9 cellular contexts compared by ENCODE assay signal in genomic region chr1:76868916-76869315, GRCh38. TPM values are rescaled to one million over a fixed set of nuclear protein-coding genes. Genes with fewer than 3 reads are reported as not detected.
A peak's percentile ranks its signal among the peaks of the same experiment; 100 is the strongest.
DNase-seq lines count a peak whose midpoint lies in the region; ATAC-seq, FAIRE-seq and TF ChIP-seq lines count a peak whose summit lies in the region.
"Had no signal": no experiment of that assay in that cellular context is flagged by ENCODE, and none has a peak within 500 bp of the region (broad histone marks: within the 10 kb centered on the region; RNA-seq: fewer than 3 reads in every experiment).

No MANE protein-coding gene starts in this region.

- H3K9me3 ChIP-seq in iPS DF 6.9 (ENCODE audit: control insufficient read depth, insufficient read depth, low read length): no peaks in the 10 kb centered on the region
- H3K9me3 ChIP-seq in sigmoid colon: no peaks in the 10 kb centered on the region
- H3K9me3 ChIP-seq in HepG2 (ENCODE audit: low read length): no peaks in the 10 kb centered on the region

- H3K4me3 ChIP-seq in iPS DF 6.9 (ENCODE audit: low read length) (peak overlapping the region; percentile 80; the same call in 1 of the 2 replicates), sigmoid colon (peak overlapping the region; percentile 37 to 63 (median 52)), HepG2 (replicated peaks in 1 of 3; ENCODE audit: insufficient read depth in 1 of 3, low read depth in 2 of 3, low read length in 3 of 3) (no peak overlapping the region)

- no peak overlapping the region for H3K4me2 ChIP-seq in HepG2 (ENCODE audit: low read depth, low read length)

- H3K27ac Mint-ChIP-seq in HFFc6: no peak overlapping the region
- no peak overlapping the region for H3K27ac Mint-ChIP-seq in activated naive CD8-positive, alpha-beta T cell treated with anti-CD3 and anti-CD28 coated beads for 36 hours
- no peak overlapping the region for H3K27ac Mint-ChIP-seq in activated T-helper 2 cell treated with anti-CD3 and anti-CD28 coated beads, Interferon-gamma antibody, Interleukin-2, Interleukin-4, amounts not matched to agents 10 μg/mL and 5 μg/mL and 100 μg/mL, durations not matched to agents 14 hours and 24 hours and 36 hours

- no peak overlapping the region for H2AFZ ChIP-seq in HepG2 (ENCODE audit: low read length)

- TF ChIP-seq EP300 in sigmoid colon (IDR thresholded peaks at IDR 0.05) (no peak), HepG2 (IDR thresholded peaks at IDR 0.05; ENCODE audit: low read depth in 2 of 2, low read length in 2 of 2) (no peak), HepG2 (CRISPR knock-in tag; IDR thresholded peaks at IDR 0.05; ENCODE audit: borderline replicate concordance) (no peak)

- H3K9me3 Mint-ChIP-seq in HFFc6: no peaks in the 10 kb centered on the region
- no peaks in the 10 kb centered on the region for H3K9me3 Mint-ChIP-seq in activated naive CD8-positive, alpha-beta T cell treated with anti-CD3 and anti-CD28 coated beads for 36 hours
- no peaks in the 10 kb centered on the region for H3K9me3 Mint-ChIP-seq in activated T-helper 2 cell treated with anti-CD3 and anti-CD28 coated beads, Interferon-gamma antibody, Interleukin-2, Interleukin-4, amounts not matched to agents 10 μg/mL and 5 μg/mL and 100 μg/mL, durations not matched to agents 14 hours and 24 hours and 36 hours

- H3K27ac ChIP-seq in iPS DF 6.9 (ENCODE audit: low read length) (no peak overlapping the region), sigmoid colon (peak overlapping the region in 3 of 4 donors; percentile 36 to 75 (median 73)), HepG2 (ENCODE audit: extremely low read length, insufficient read depth, low read length) (no peak overlapping the region)

- H3K36me3 ChIP-seq in iPS DF 6.9 (ENCODE audit: control insufficient read depth, insufficient read depth, low read length): no peaks in the 10 kb centered on the region
- H3K36me3 ChIP-seq in sigmoid colon: no peaks in the 10 kb centered on the region
- no peaks in the 10 kb centered on the region for H3K36me3 ChIP-seq in HepG2 (replicated peaks in 1 of 2; ENCODE audit: control insufficient read depth in 1 of 2, insufficient read depth in 2 of 2, low read length in 2 of 2)

- H3K4me1 Mint-ChIP-seq in HFFc6 (ENCODE audit: low read depth): peaks cover 11% of the 10 kb centered on the region; the same call in 1 of the 2 replicates
- H3K4me1 Mint-ChIP-seq in activated naive CD8-positive, alpha-beta T cell treated with anti-CD3 and anti-CD28 coated beads for 36 hours: peaks cover 6% of the 10 kb centered on the region
- H3K4me1 Mint-ChIP-seq in activated T-helper 2 cell treated with anti-CD3 and anti-CD28 coated beads, Interferon-gamma antibody, Interleukin-2, Interleukin-4, amounts not matched to agents 10 μg/mL and 5 μg/mL and 100 μg/mL, durations not matched to agents 14 hours and 24 hours and 36 hours (ENCODE audit: low read depth): no peaks in the 10 kb centered on the region

- H3K9ac ChIP-seq in HepG2 (ENCODE audit: insufficient read depth, low read depth, low read length): no peak overlapping the region

- no peak for DNase-seq in HFFc6
- no peak for DNase-seq in activated naive CD8-positive, alpha-beta T cell treated with anti-CD3 and anti-CD28 coated beads for 36 hours
- no peak for DNase-seq in iPS DF 6.9 (ENCODE audit: low read depth, low spot score)
- no peak for DNase-seq in sigmoid colon
- no peak for DNase-seq in HepG2 (ENCODE audit: low spot score)
- DNase-seq in activated T-helper 2 cell treated with anti-CD3 and anti-CD28 coated beads, Interferon-gamma antibody, Interleukin-2, Interleukin-4, amounts not matched to agents 10 μg/mL and 5 μg/mL and 100 μg/mL, durations not matched to agents 14 hours and 24 hours and 36 hours (ENCODE audit: low spot score): no peak
- DNase-seq in SIG-M5 (lab: John Stamatoyannopoulos, UW): no peak
- DNase-seq: activated CD4-positive, alpha-beta T cell treated with anti-CD3 and anti-CD28 coated beads, Interleukin-2, amount 50 U/mL, for 1 hour had no signal

- H3K4me1 ChIP-seq in iPS DF 6.9 (ENCODE audit: control insufficient read depth, insufficient read depth, low read length) (no peaks in the 10 kb centered on the region), sigmoid colon (peaks cover 0 to 30% (median 20%) of the 10 kb centered on the region in 4 donors), HepG2 (ENCODE audit: insufficient read depth, low read length) (no peaks in the 10 kb centered on the region)

- no peak for FAIRE-seq in HepG2 (lab: Jason Lieb, UNC)

- no peaks in the 10 kb centered on the region for H3K79me2 ChIP-seq in HepG2 (ENCODE audit: insufficient read depth, low read length)

- in situ Hi-C loops in HepG2 (cut with HindIII; ENCODE audit: extremely low pct_ligation_motif_present, low pct_unique_long_range_greater_than_20kb): no loop called here

- no peak for TF ChIP-seq RAD21 in HepG2 (CRISPR knock-in tag; IDR thresholded peaks at IDR 0.05)

- intact Hi-C loops in sigmoid colon (cut with DNase I): no loop called here
- intact Hi-C loops in HepG2 (cut with micrococcal nuclease; ENCODE audit: unreplicated experiment): no loop called here
- intact Hi-C loops in activated T-helper 2 cell treated with anti-CD3 and anti-CD28 coated beads, Interferon-gamma antibody, Interleukin-2, Interleukin-4, amounts not matched to agents 10 μg/mL and 5 μg/mL and 100 μg/mL, durations not matched to agents 14 hours and 24 hours and 36 hours (cut with micrococcal nuclease): loop anchor here (10.0 kb wide), 2 partner anchors 714 to 1734 kb away; partner anchors contain the start of gene LHX8

- WGBS in iPS DF 6.9 (ENCODE audit: insufficient coverage, insufficient read length): no CpG with 5 or more reads among the region's 19 CpGs
- WGBS in sigmoid colon, 2 donors: 6 to 21% methylated on average over 19 of the region's 19 CpGs
- WGBS in HepG2 (ENCODE audit: low lambda C conversion rate): 25% methylated on average over 2 of the region's 19 CpGs

- H4K20me1 ChIP-seq in HepG2 (ENCODE audit: insufficient read depth, low read length): no peaks in the 10 kb centered on the region

- 0 out of 2 replicates have a peak, but pooled peaks cover 5% of the 10 kb centered on the region for H3K36me3 Mint-ChIP-seq in HFFc6 (ENCODE audit: low read depth)
- no peaks in the 10 kb centered on the region for H3K36me3 Mint-ChIP-seq in activated naive CD8-positive, alpha-beta T cell treated with anti-CD3 and anti-CD28 coated beads for 36 hours
- H3K36me3 Mint-ChIP-seq in activated T-helper 2 cell treated with anti-CD3 and anti-CD28 coated beads, Interferon-gamma antibody, Interleukin-2, Interleukin-4, amounts not matched to agents 10 μg/mL and 5 μg/mL and 100 μg/mL, durations not matched to agents 14 hours and 24 hours and 36 hours (ENCODE audit: low read depth): no peaks in the 10 kb centered on the region

- CTCF ChIA-PET in HepG2 (lab: Yijun Ruan, JAX; ENCODE audit: low intra/inter-chr PET ratio, low total read pairs): no interaction called here

- H3K4me3 Mint-ChIP-seq in HFFc6: peak overlapping the region; percentile 84; the same call in 1 of the 2 replicates
- H3K4me3 Mint-ChIP-seq in activated naive CD8-positive, alpha-beta T cell treated with anti-CD3 and anti-CD28 coated beads for 36 hours: peak overlapping the region; percentile 35
- H3K4me3 Mint-ChIP-seq in activated T-helper 2 cell treated with anti-CD3 and anti-CD28 coated beads, Interferon-gamma antibody, Interleukin-2, Interleukin-4, amounts not matched to agents 10 μg/mL and 5 μg/mL and 100 μg/mL, durations not matched to agents 14 hours and 24 hours and 36 hours (ENCODE audit: low read depth): no peak overlapping the region

- no peaks in the 10 kb centered on the region; the same call in 1 of the 2 replicates for H3K27me3 ChIP-seq in iPS DF 6.9 (ENCODE audit: control insufficient read depth, insufficient read depth, low read length)
- peaks cover 12 to 42% (median 32%) of the 10 kb centered on the region in 3 donors for H3K27me3 ChIP-seq in sigmoid colon
- 0 out of 5 replicates have a peak, but pooled peaks cover 0 to 10% of the 10 kb centered on the region in 2 experiments for H3K27me3 ChIP-seq in HepG2 (ENCODE audit: control insufficient read depth in 1 of 2, insufficient read depth in 2 of 2, low read length in 2 of 2)

- POLR2A ChIA-PET in HepG2 (lab: Yijun Ruan, JAX): no interaction called here

- TF ChIP-seq CTCF in HFFc6 (IDR thresholded peaks at IDR 0.05): no peak
- TF ChIP-seq CTCF in sigmoid colon (IDR thresholded peaks at IDR 0.05): no peak
- no peak for TF ChIP-seq CTCF in HepG2 (CRISPR knock-in tag; IDR thresholded peaks at IDR 0.05)

- H3K27me3 Mint-ChIP-seq in HFFc6 (ENCODE audit: insufficient read depth): peaks cover 19% of the 10 kb centered on the region
- peaks cover 62% of the 10 kb centered on the region for H3K27me3 Mint-ChIP-seq in activated naive CD8-positive, alpha-beta T cell treated with anti-CD3 and anti-CD28 coated beads for 36 hours
- peaks cover 67% of the 10 kb centered on the region for H3K27me3 Mint-ChIP-seq in activated T-helper 2 cell treated with anti-CD3 and anti-CD28 coated beads, Interferon-gamma antibody, Interleukin-2, Interleukin-4, amounts not matched to agents 10 μg/mL and 5 μg/mL and 100 μg/mL, durations not matched to agents 14 hours and 24 hours and 36 hours (ENCODE audit: low read depth)

- TF ChIP-seq POLR2A in sigmoid colon (IDR thresholded peaks at IDR 0.05) (no peak), HepG2 (IDR thresholded peaks at IDR 0.05; ENCODE audit: insufficient read depth in 1 of 2, low read depth in 2 of 2, low read length in 2 of 2) (no peak)

- ATAC-seq in GM21717 (IDR thresholded peaks at IDR 0.05; ENCODE audit: unreplicated experiment) (no peak), HepG2 (no peak)

- BruUV-seq in HepG2 (replicated peaks; lab: Mats Ljungman, UMichigan): no TSS peak

RNA-seq across cellular contexts. Expression of gene ST6GALNAC5, which starts 1.6 kb away (rescaled TPM):
- 1 to 10 TPM in 4 of 6 experiments, not detected in 2; 1.3 to 3.0 (median 2.1) TPM for total RNA-seq in HFFc6 (2021; fragmentation: NEBNext Ultra II Directional; extraction: Animal tissue kit (Norgen Biotek cat#: 25700))
- total RNA-seq in activated naive CD8-positive, alpha-beta T cell treated with anti-CD3 and anti-CD28 coated beads for 36 hours: not detected
- 10 to 100 TPM in 2 of 4 donors, 1 to 10 TPM in 2; 4.8 to 44.7 (median 14.6) TPM for total RNA-seq in sigmoid colon
- 1 to 10 TPM in 1 of 3 donors, under 1 TPM in 1, not detected in 1; under 0.01 to 1.0 TPM for polyA plus RNA-seq in sigmoid colon
- total RNA-seq in HepG2 (2016; rRNA removed; fragmentation: Illumina TruSeq; extraction: Trizol): not detected in 2 replicates
- total RNA-seq in HepG2 (2016; cell fraction: cytosol; rRNA removed; fragmentation: Illumina TruSeq; extraction: Trizol; ENCODE audit: low read depth): not detected in 2 replicates
- total RNA-seq in HepG2 (2016; cell fraction: insoluble cytoplasmic fraction; rRNA removed; fragmentation: Illumina TruSeq; extraction: Trizol): not detected in 2 replicates
- not detected in 2 replicates for total RNA-seq in HepG2 (2016; cell fraction: membrane; rRNA removed; fragmentation: Illumina TruSeq; extraction: Trizol)
- total RNA-seq in HepG2 (2016; cell fraction: nucleus; rRNA removed; fragmentation: Illumina TruSeq; extraction: Trizol): not detected in 2 replicates
- polyA plus RNA-seq in HepG2 (2011; rRNA removed): not detected in 2 replicates
- polyA plus RNA-seq in HepG2 (2011; cell fraction: cytosol; rRNA removed): not detected in 2 replicates
- not detected in 2 replicates for polyA plus RNA-seq in HepG2 (2011; cell fraction: nucleus; rRNA removed)
- polyA plus RNA-seq in HepG2 (2012): not detected in 2 replicates
- not detected in 2 replicates for polyA plus RNA-seq in HepG2 (2016; cell fraction: cytosol; fragmentation: Illumina TruSeq; extraction: Trizol; ENCODE audit: low read depth)
- polyA plus RNA-seq in HepG2 (2016; cell fraction: insoluble cytoplasmic fraction; fragmentation: Illumina TruSeq; extraction: Trizol; ENCODE audit: low read depth): not detected in 2 replicates
- polyA plus RNA-seq in HepG2 (2016; cell fraction: membrane; fragmentation: Illumina TruSeq; extraction: Trizol; ENCODE audit: low read depth): not detected in 2 replicates
- polyA plus RNA-seq in HepG2 (2016; cell fraction: nucleus; fragmentation: Illumina TruSeq; extraction: Trizol; ENCODE audit: insufficient read depth, low read depth): not detected in 2 replicates
- not detected in 2 replicates for polyA minus RNA-seq in HepG2 (2011; rRNA and poly(A)+ RNA removed; ENCODE audit: low replicate concordance)
- not detected in 2 replicates for polyA minus RNA-seq in HepG2 (2011; cell fraction: cytosol; rRNA and poly(A)+ RNA removed)
- polyA minus RNA-seq in HepG2 (2011; cell fraction: nucleus; rRNA and poly(A)+ RNA removed): not detected in 2 replicates
- not detected in 2 replicates for total RNA-seq in activated T-helper 2 cell treated with anti-CD3 and anti-CD28 coated beads, Interferon-gamma antibody, Interleukin-2, Interleukin-4, amounts not matched to agents 10 μg/mL and 5 μg/mL and 100 μg/mL, durations not matched to agents 14 hours and 24 hours and 36 hours

Comparison
In these comparisons a context has a peak if more than half of its experiments do, and no peak if none do; other contexts are left out.
1. H3K27ac ChIP-seq: peak in sigmoid colon (3 of 4); none in iPS DF 6.9 (single experiment) and HepG2 (single experiment).
2. H3K4me3 ChIP-seq: peak in iPS DF 6.9 (single experiment) and sigmoid colon (4 of 4); none in HepG2 (0 of 3).